9 cellular contexts compared by ENCODE assay signal in genomic region chr15:73950479-73951043, GRCh38. TPM values are rescaled to one million over a fixed set of nuclear protein-coding genes. Genes with fewer than 3 reads are reported as not detected.
DNase-seq lines count a peak whose midpoint lies in the region; ATAC-seq, FAIRE-seq and TF ChIP-seq lines count a peak whose summit lies in the region.
"Had no signal": no experiment of that assay in that cellular context is flagged by ENCODE, and none has a peak within 500 bp of the region (broad histone marks: within the 10 kb centered on the region; RNA-seq: fewer than 3 reads in every experiment).

No MANE protein-coding gene starts in this region.

- POLR2A ChIA-PET in Panc1 (lab: Charles Lee), result no interaction called here
- POLR2A ChIA-PET in activated CD4-positive, alpha-beta memory T cell treated with anti-CD3 and anti-CD28 coated beads, Interleukin-2, amount 10 ng/mL, durations not matched to agents 7 days and 5 days (lab: Charles Lee), result interaction anchor here (0.8 to 1.2 kb wide), 3 partner anchors 9 to 15 kb away, joined by 4 to 5 read pairs (median 4); no protein-coding TSS in a partner anchor

- H3K9me3 ChIP-seq in Panc1 (ENCODE audit: control insufficient read depth, insufficient read depth, low read depth, low read length), result no peaks in the 10 kb centered on the region

- ATAC-seq in Panc1, result peak; percentile 17; the same call in 1 of the 2 replicates

- in situ Hi-C loops in Panc1 (cut with HindIII; ENCODE audit: low pct_unique_long_range_greater_than_20kb, low sequenced_read_pairs), result no loop called here

- no peaks in the 10 kb centered on the region for H3K27me3 Mint-ChIP-seq in activated CD4-positive, alpha-beta memory T cell treated with anti-CD3 and anti-CD28 coated beads, Interleukin-2, amount 10 ng/mL, durations not matched to agents 7 days and 5 days

- intact Hi-C loops in Panc1 (cut with micrococcal nuclease; ENCODE audit: unreplicated experiment), result no loop called here

- DNase-seq in D721Med (ENCODE audit: insufficient read length, low spot score), result no peak
- no peak for DNase-seq in Panc1 (ENCODE audit: low read depth, low spot score)
- peak; percentile 57 for DNase-seq in fibroblast of mammary gland (ENCODE audit: low read depth)
- DNase-seq in amygdala (lab: John Stamatoyannopoulos, UW), result no peak
- DNase-seq in NCI-H1048 (lab: John Stamatoyannopoulos, UW), result no peak
- DNase-seq in activated CD4-positive, alpha-beta memory T cell treated with anti-CD3 and anti-CD28 coated beads, Interleukin-2, amount 10 ng/mL, durations not matched to agents 7 days and 5 days, result no peak
- no peak for DNase-seq in SK-N-DZ (ENCODE audit: low spot score)
- DNase-seq: NCI-H774 had no signal

- peak; percentile 21 for FAIRE-seq in D721Med (lab: Jason Lieb, UNC)

- no peak overlapping the region for H3K4me3 ChIP-seq in Panc1 (ENCODE audit: low read depth in 2 of 2, low read length in 2 of 2)
- H3K4me3 ChIP-seq in fibroblast of mammary gland (ENCODE audit: control insufficient read depth, low read depth, low read length), result no peak overlapping the region
- H3K4me3 ChIP-seq in rectal smooth muscle tissue (ENCODE audit: low read length), result no peak overlapping the region

- no peak overlapping the region for H3K27ac Mint-ChIP-seq in activated CD4-positive, alpha-beta memory T cell treated with anti-CD3 and anti-CD28 coated beads, Interleukin-2, amount 10 ng/mL, durations not matched to agents 7 days and 5 days

- H3K27me3 ChIP-seq in Panc1 (ENCODE audit: control insufficient read depth, insufficient read depth, low read length) (no peaks in the 10 kb centered on the region), rectal smooth muscle tissue (ENCODE audit: control insufficient read depth, insufficient read depth, low read length) (no peaks in the 10 kb centered on the region)

- no peaks in the 10 kb centered on the region for H3K36me3 Mint-ChIP-seq in activated CD4-positive, alpha-beta memory T cell treated with anti-CD3 and anti-CD28 coated beads, Interleukin-2, amount 10 ng/mL, durations not matched to agents 7 days and 5 days (ENCODE audit: low read depth)

- peaks cover 6% of the 10 kb centered on the region; the same call in 1 of the 2 replicates for H3K4me1 ChIP-seq in Panc1 (ENCODE audit: control insufficient read depth, insufficient read depth, low read length)
- peaks cover 12% of the 10 kb centered on the region for H3K4me1 ChIP-seq in rectal smooth muscle tissue (ENCODE audit: control insufficient read depth, insufficient read depth, low read length)

- CTCF ChIA-PET in Panc1 (lab: Charles Lee), result interaction anchor here (0.7 to 1.8 kb wide), 16 partner anchors 10 to 1038 kb away, joined by 3 to 15 read pairs (median 4); no protein-coding TSS in a partner anchor
- CTCF ChIA-PET in activated CD4-positive, alpha-beta memory T cell treated with anti-CD3 and anti-CD28 coated beads, Interleukin-2, amount 10 ng/mL, durations not matched to agents 7 days and 5 days (lab: Charles Lee), result interaction anchor here (0.6 to 3.1 kb wide), 25 partner anchors 8 to 358 kb away, joined by 3 to 62 read pairs (median 6); partner anchors contain the start of genes LOXL1 and TBC1D21

- no peak overlapping the region for H3K4me3 Mint-ChIP-seq in activated CD4-positive, alpha-beta memory T cell treated with anti-CD3 and anti-CD28 coated beads, Interleukin-2, amount 10 ng/mL, durations not matched to agents 7 days and 5 days

- H3K4me1 Mint-ChIP-seq in activated CD4-positive, alpha-beta memory T cell treated with anti-CD3 and anti-CD28 coated beads, Interleukin-2, amount 10 ng/mL, durations not matched to agents 7 days and 5 days, result peaks cover 17% of the 10 kb centered on the region

- H3K9ac ChIP-seq in rectal smooth muscle tissue (ENCODE audit: low read length), result no peak overlapping the region

- no peaks in the 10 kb centered on the region for H3K9me3 Mint-ChIP-seq in activated CD4-positive, alpha-beta memory T cell treated with anti-CD3 and anti-CD28 coated beads, Interleukin-2, amount 10 ng/mL, durations not matched to agents 7 days and 5 days

- H3K36me3 ChIP-seq in Panc1 (ENCODE audit: control insufficient read depth, insufficient read depth, low read length) (no peaks in the 10 kb centered on the region), rectal smooth muscle tissue (ENCODE audit: control insufficient read depth, insufficient read depth, low read length) (no peaks in the 10 kb centered on the region)

- H3K27ac ChIP-seq in Panc1 (ENCODE audit: low read length), result no peak overlapping the region
- H3K27ac ChIP-seq in rectal smooth muscle tissue (ENCODE audit: low read depth, low read length), result peak overlapping the region; percentile 71

- no peak for TF ChIP-seq CTCF in D721Med (IDR thresholded peaks at IDR 0.05; ENCODE audit: insufficient read depth, missing control alignments)
- TF ChIP-seq CTCF in Panc1 (IDR thresholded peaks at IDR 0.05), result no peak
- TF ChIP-seq CTCF in fibroblast of mammary gland (conservative IDR thresholded peaks at IDR 0.05; ENCODE audit: control insufficient read depth, insufficient read depth, low read depth, low read length), result no peak

- BruUV-seq in Panc1 (replicated peaks; lab: Mats Ljungman, UMichigan), result no TSS peak

RNA-seq across cellular contexts. Expression of gene LOXL1, which starts 24.3 kb away (rescaled TPM):
- total RNA-seq in Panc1 (2021; ENCODE audit: unreplicated experiment), result 18.6 TPM
- polyA plus RNA-seq in Panc1 (2012; ENCODE audit: insufficient read length), result 30.5 TPM
- 10 to 100 TPM in 1 of 2 experiments, 1 to 10 TPM in 1; 9.1 to 10.9 TPM for total RNA-seq in activated CD4-positive, alpha-beta memory T cell treated with anti-CD3 and anti-CD28 coated beads, Interleukin-2, amount 10 ng/mL, durations not matched to agents 7 days and 5 days
- 29.4 and 31.5 TPM in 2 replicates for polyA plus RNA-seq in SK-N-DZ (2014; cell fraction: cytosol; rRNA removed)
- polyA plus RNA-seq in SK-N-DZ (2014; cell fraction: nucleus; rRNA removed), result 24.0 and 26.1 TPM in 2 replicates

RNA-seq across cellular contexts. Expression of gene STOML1, which starts 41.5 kb away (rescaled TPM):
- 6.9 TPM for total RNA-seq in Panc1 (2021; ENCODE audit: unreplicated experiment)
- polyA plus RNA-seq in Panc1 (2012; ENCODE audit: insufficient read length), result 8.7 TPM
- 1 to 10 TPM; 7.1 to 8.5 TPM for total RNA-seq in activated CD4-positive, alpha-beta memory T cell treated with anti-CD3 and anti-CD28 coated beads, Interleukin-2, amount 10 ng/mL, durations not matched to agents 7 days and 5 days
- polyA plus RNA-seq in SK-N-DZ (2014; cell fraction: cytosol; rRNA removed), result 10.7 and 13.9 TPM in 2 replicates
- polyA plus RNA-seq in SK-N-DZ (2014; cell fraction: nucleus; rRNA removed), result 6.9 and 16.8 TPM in 2 replicates

RNA-seq across cellular contexts. Expression of gene PML, which starts 44.0 kb away (rescaled TPM):
- 52.2 TPM for total RNA-seq in Panc1 (2021; ENCODE audit: unreplicated experiment)
- polyA plus RNA-seq in Panc1 (2012; ENCODE audit: insufficient read length), result 52.7 TPM
- total RNA-seq in activated CD4-positive, alpha-beta memory T cell treated with anti-CD3 and anti-CD28 coated beads, Interleukin-2, amount 10 ng/mL, durations not matched to agents 7 days and 5 days, result 100 to 1,000 TPM; 133 to 138 TPM
- polyA plus RNA-seq in SK-N-DZ (2014; cell fraction: cytosol; rRNA removed), result 9.1 and 14.0 TPM in 2 replicates
- polyA plus RNA-seq in SK-N-DZ (2014; cell fraction: nucleus; rRNA removed), result 13.7 and 17.4 TPM in 2 replicates
